25 cellular contexts compared by ENCODE assay signal in genomic region chr17:1638171-1638583, GRCh38. TPM values are rescaled to one million over a fixed set of nuclear protein-coding genes. Genes with fewer than 3 reads are reported as not detected.
DNase-seq lines count a peak whose midpoint lies in the region; ATAC-seq, FAIRE-seq and TF ChIP-seq lines count a peak whose summit lies in the region.
"Had no signal": no experiment of that assay in that cellular context is flagged by ENCODE, and none has a peak within 500 bp of the region (broad histone marks: within the 10 kb centered on the region; RNA-seq: fewer than 3 reads in every experiment).

No MANE protein-coding gene starts in this region.

- no peak for TF ChIP-seq RAD21 in neural cell (conservative IDR thresholded peaks at IDR 0.05)

- peaks cover 26% of the 10 kb centered on the region for H3K4me1 Mint-ChIP-seq in dendritic cell treated with granulocyte-macrophage colony-stimulating factor and Interleukin-4, amounts not matched to agents 40 ng/mL and 50 ng/mL, for 4 days (ENCODE audit: low read depth)
- H3K4me1 Mint-ChIP-seq in stimulated activated memory B cell treated with anti-CD40 and anti-IgM and Interleukin-4, amounts not matched to agents 10 μg/mL and 1 μg/mL and 100 μg/mL, for 72 hours: peaks cover 18% of the 10 kb centered on the region

- peak overlapping the region; percentile 31 for H3K4me3 Mint-ChIP-seq in dendritic cell treated with granulocyte-macrophage colony-stimulating factor and Interleukin-4, amounts not matched to agents 40 ng/mL and 50 ng/mL, for 4 days
- no peak overlapping the region for H3K4me3 Mint-ChIP-seq in stimulated activated memory B cell treated with anti-CD40 and anti-IgM and Interleukin-4, amounts not matched to agents 10 μg/mL and 1 μg/mL and 100 μg/mL, for 72 hours

- H3K27ac ChIP-seq in neural cell (ENCODE audit: low read length) (peak overlapping the region; percentile 24), dorsolateral prefrontal cortex (peak overlapping the region in 5 of 59 donors; percentile 4 to 49 (median 17))
- H3K27ac ChIP-seq: body of pancreas, epithelial cell of prostate, RWPE1, SK-N-MC, skin epidermis, tibial nerve had no signal

- H3K36me3 ChIP-seq in H7 (replicated peaks; ENCODE audit: control insufficient read depth, insufficient read depth, low read length) (no peaks in the 10 kb centered on the region), neural cell (ENCODE audit: insufficient read depth, low read length) (no peaks in the 10 kb centered on the region)

- H3K27me3 ChIP-seq in H7 (ENCODE audit: control insufficient read depth, insufficient read depth, low read length) (no peaks in the 10 kb centered on the region), neural cell (ENCODE audit: insufficient read depth, low read depth, low read length) (peaks cover 3% of the 10 kb centered on the region), dorsolateral prefrontal cortex (no peaks in the 10 kb centered on the region)
- H3K27me3 ChIP-seq: body of pancreas, tibial nerve had no signal

- H3K36me3 Mint-ChIP-seq in dendritic cell treated with granulocyte-macrophage colony-stimulating factor and Interleukin-4, amounts not matched to agents 40 ng/mL and 50 ng/mL, for 4 days (ENCODE audit: low read depth): peaks cover 71% of the 10 kb centered on the region
- H3K36me3 Mint-ChIP-seq in stimulated activated memory B cell treated with anti-CD40 and anti-IgM and Interleukin-4, amounts not matched to agents 10 μg/mL and 1 μg/mL and 100 μg/mL, for 72 hours: peaks cover 6% of the 10 kb centered on the region

- H3K9me2 ChIP-seq in neural cell (ENCODE audit: insufficient read depth, low read length): no peaks in the 10 kb centered on the region

- TF ChIP-seq EP300 in neural cell (conservative IDR thresholded peaks at IDR 0.05; ENCODE audit: poor library complexity, severe bottlenecking): no peak

- no peak overlapping the region for H3K4me3 ChIP-seq in H7 (ENCODE audit: insufficient read depth, low read depth, low read length)
- no peak overlapping the region for H3K4me3 ChIP-seq in neural cell (ENCODE audit: low read length)
- H3K4me3 ChIP-seq in dorsolateral prefrontal cortex: no peak overlapping the region
- H3K4me3 ChIP-seq: body of pancreas, lung, SK-N-MC, skin epidermis, tibial nerve had no signal

- no peaks in the 10 kb centered on the region for H3K79me2 ChIP-seq in neural cell (replicated peaks; ENCODE audit: insufficient read depth, low read length)

- intact Hi-C loops in dendritic cell treated with granulocyte-macrophage colony-stimulating factor and Interleukin-4, amounts not matched to agents 40 ng/mL and 50 ng/mL, for 4 days (cut with micrococcal nuclease): loop anchor here (10.0 kb wide), 1 partner anchor 273 kb away; no protein-coding TSS in a partner anchor
- intact Hi-C loops in dorsolateral prefrontal cortex (cut with DNase I): loop anchor here in 1 of 2 donors (10.0 kb wide), 1 partner anchor 373 kb away; no protein-coding TSS in a partner anchor

- no peaks in the 10 kb centered on the region for H4K20me1 ChIP-seq in neural cell (ENCODE audit: insufficient read depth)

- peak overlapping the region; percentile 51 for H3K27ac Mint-ChIP-seq in dendritic cell treated with granulocyte-macrophage colony-stimulating factor and Interleukin-4, amounts not matched to agents 40 ng/mL and 50 ng/mL, for 4 days
- peak overlapping the region; percentile 53 for H3K27ac Mint-ChIP-seq in stimulated activated memory B cell treated with anti-CD40 and anti-IgM and Interleukin-4, amounts not matched to agents 10 μg/mL and 1 μg/mL and 100 μg/mL, for 72 hours

- H3F3A ChIP-seq in neural cell (ENCODE audit: insufficient read depth, low read length, poor library complexity, severe bottlenecking): no peaks in the 10 kb centered on the region

- no peak overlapping the region for H3K4me2 ChIP-seq in neural cell (ENCODE audit: low read length)

- DNase-seq in H7 (peak; percentile 63), dorsolateral prefrontal cortex (no peak), GM12891 (ENCODE audit: insufficient read length, low spot score) (no peak)
- DNase-seq: activated CD4-positive, alpha-beta T cell treated with anti-CD3 and anti-CD28 coated beads, Interleukin-2, amount 50 U/mL, for 48 hours; activated naive CD4-positive, alpha-beta T cell treated with Interleukin-2 at 50 U/mL for 16 hours; body of pancreas; Caco-2; effector CD4-positive, alpha-beta T cell; glutamatergic neuron; IMR-90; NCI-H1092 treated with DMSO at 0.1 percent for 48 hours; NCI-H2029 had no signal

- TF ChIP-seq POLR2A in GM12891 (IDR thresholded peaks at IDR 0.05; ENCODE audit: low read depth, low read length): no peak

- H3K9ac ChIP-seq in neural cell (ENCODE audit: low read length): peak overlapping the region; percentile 45

- H3K9me3 ChIP-seq in neural cell (ENCODE audit: low read length): no peaks in the 10 kb centered on the region
- H3K9me3 ChIP-seq: body of pancreas, Caco-2, tibial nerve had no signal

- H3K9me3 Mint-ChIP-seq in dendritic cell treated with granulocyte-macrophage colony-stimulating factor and Interleukin-4, amounts not matched to agents 40 ng/mL and 50 ng/mL, for 4 days: no peaks in the 10 kb centered on the region
- H3K9me3 Mint-ChIP-seq in stimulated activated memory B cell treated with anti-CD40 and anti-IgM and Interleukin-4, amounts not matched to agents 10 μg/mL and 1 μg/mL and 100 μg/mL, for 72 hours: no peaks in the 10 kb centered on the region

- TF ChIP-seq CTCF in neural cell (IDR thresholded peaks at IDR 0.05; ENCODE audit: poor library complexity, severe bottlenecking): no peak
- no peak for TF ChIP-seq CTCF in dorsolateral prefrontal cortex (IDR thresholded peaks at IDR 0.05 in 54 of 56, conservative IDR thresholded peaks at IDR 0.05 in 2 of 56; ENCODE audit: low read depth in 1 of 56, partially characterized antibody in 56 of 56)

- H3K27me3 Mint-ChIP-seq in dendritic cell treated with granulocyte-macrophage colony-stimulating factor and Interleukin-4, amounts not matched to agents 40 ng/mL and 50 ng/mL, for 4 days: peaks cover 2% of the 10 kb centered on the region
- no peaks in the 10 kb centered on the region for H3K27me3 Mint-ChIP-seq in stimulated activated memory B cell treated with anti-CD40 and anti-IgM and Interleukin-4, amounts not matched to agents 10 μg/mL and 1 μg/mL and 100 μg/mL, for 72 hours

- no peak overlapping the region for H2AFZ ChIP-seq in neural cell (ENCODE audit: low read depth, low read length)

- no peak for ATAC-seq in stimulated activated memory B cell treated with anti-CD40 and anti-IgM and Interleukin-4, amounts not matched to agents 10 μg/mL and 1 μg/mL and 100 μg/mL, for 72 hours
- ATAC-seq in GM18907 (IDR thresholded peaks at IDR 0.05; ENCODE audit: unreplicated experiment): no peak
- ATAC-seq: body of pancreas had no signal

- FAIRE-seq in GM12891 (lab: Jason Lieb, UNC): no peak
- FAIRE-seq: G401.6, GM19239, TTC549 had no signal

TF ChIP-seq in GM12891, 5 proteins besides CTCF, POLR2A, EP300 and RAD21:
- TF ChIP-seq PAX5 (IDR thresholded peaks at IDR 0.05; ENCODE audit: insufficient read depth, low read length, severe bottlenecking) (no peak), TAF1 (IDR thresholded peaks at IDR 0.05; ENCODE audit: low read depth, low read length) (no peak), POLR2AphosphoS5 (IDR thresholded peaks at IDR 0.05; ENCODE audit: low read depth, low read length) (no peak), POU2F2 (IDR thresholded peaks at IDR 0.05; ENCODE audit: low read depth, low read length) (no peak), SPI1 (IDR thresholded peaks at IDR 0.05; ENCODE audit: low read depth, low read length) (no peak)
TF ChIP-seq in GM12891: peak in this region for 0.

RNA-seq across cellular contexts. Expression of gene SCARF1, which starts 7.4 kb away (rescaled TPM):
- 5.1 and 7.6 TPM in 2 replicates for total RNA-seq in H7 (2014; rRNA removed; shearing (Covaris generic))
- 3.0 and 5.4 TPM in 2 replicates for polyA plus RNA-seq in neural cell
- 0.73 and 1.2 TPM in 2 replicates for polyA minus RNA-seq in neural cell
- 10 to 100 TPM in 39 of 120 experiments, 1 to 10 TPM in 81; 5.1 to 21.7 (median 8.7) TPM for total RNA-seq in dorsolateral prefrontal cortex
- 1.5 TPM for polyA plus RNA-seq in GM12891 (2012; ENCODE audit: low read depth, missing spikeins)

RNA-seq across cellular contexts. Expression of gene SLC43A2, which starts 9.5 kb away (rescaled TPM):
- total RNA-seq in H7 (2014; rRNA removed; shearing (Covaris generic)): 36.0 and 37.7 TPM in 2 replicates
- polyA plus RNA-seq in neural cell: 60.1 and 69.0 TPM in 2 replicates
- polyA minus RNA-seq in neural cell: 97.8 and 108 TPM in 2 replicates
- 10 to 100 TPM; 27.7 to 80.6 (median 45.9) TPM for total RNA-seq in dorsolateral prefrontal cortex
- 2.8 TPM for polyA plus RNA-seq in GM12891 (2012; ENCODE audit: low read depth, missing spikeins)

RNA-seq across cellular contexts. Expression of gene RILP, which starts 11.5 kb away (rescaled TPM):
- 31.0 and 32.8 TPM in 2 replicates for total RNA-seq in H7 (2014; rRNA removed; shearing (Covaris generic))
- polyA plus RNA-seq in neural cell: 7.5 and 14.9 TPM in 2 replicates
- 1.2 and 2.7 TPM in 2 replicates for polyA minus RNA-seq in neural cell
- total RNA-seq in dorsolateral prefrontal cortex: 10 to 100 TPM in 111 of 120 experiments, 1 to 10 TPM in 9; 5.3 to 27.4 (median 14.8) TPM
- polyA plus RNA-seq in GM12891 (2012; ENCODE audit: low read depth, missing spikeins): 2.0 TPM

RNA-seq across cellular contexts. Expression of gene PRPF8, which starts 46.5 kb away (rescaled TPM):
- 128 and 146 TPM in 2 replicates for total RNA-seq in H7 (2014; rRNA removed; shearing (Covaris generic))
- 43.9 and 56.9 TPM in 2 replicates for polyA plus RNA-seq in neural cell
- 149 and 158 TPM in 2 replicates for polyA minus RNA-seq in neural cell
- total RNA-seq in dorsolateral prefrontal cortex: 100 to 1,000 TPM; 220 to 305 (median 265) TPM
- 135 TPM for polyA plus RNA-seq in GM12891 (2012; ENCODE audit: low read depth, missing spikeins)
